In the genomic region with DNA sequence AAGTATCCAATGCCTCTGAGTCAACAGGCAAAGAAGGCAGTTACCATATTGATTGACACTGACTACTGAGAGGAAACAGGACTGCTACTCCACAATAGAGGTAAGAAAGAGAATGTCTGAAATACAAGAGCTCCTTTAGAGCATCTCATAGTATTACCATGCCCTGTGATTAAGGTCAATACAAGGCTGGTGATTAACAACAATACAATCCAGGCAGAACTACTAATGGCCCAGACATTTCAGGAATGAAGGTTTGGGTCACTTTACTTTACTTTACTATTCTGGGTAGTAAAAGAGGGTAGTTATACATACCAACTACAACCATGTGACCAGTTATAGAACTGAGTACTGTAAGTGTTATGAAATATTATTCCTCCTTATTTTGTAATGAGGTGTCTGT, we compare ENCODE assay signal across 1 cellular context.
A peak's percentile ranks its signal among the peaks of the same experiment; 100 is the strongest.
TF ChIP-seq lines count a peak whose summit lies in the region.

No MANE protein-coding gene starts in this region.

TF ChIP-seq in SK-N-SH, 30 proteins besides CTCF, POLR2A, EP300 and RAD21 (continued from another document):
- TF ChIP-seq REST (IDR thresholded peaks at IDR 0.05; ENCODE audit: low read depth, low read length) (no peak), TCF12 (IDR thresholded peaks at IDR 0.05) (peak; percentile 18; the same call in 1 of the 2 replicates), RXRA (IDR thresholded peaks at IDR 0.05; ENCODE audit: borderline replicate concordance, low read depth) (peak; percentile 43; the same call in 1 of the 2 replicates), CHD2 (IDR thresholded peaks at IDR 0.05; ENCODE audit: low read length, partially characterized antibody) (no peak), NFIC (IDR thresholded peaks at IDR 0.05; ENCODE audit: borderline replicate concordance) (no peak), PBX3 (IDR thresholded peaks at IDR 0.05) (peak; percentile 70), RCOR1 (IDR thresholded peaks at IDR 0.05; ENCODE audit: low read length) (no peak), FOSL2 (IDR thresholded peaks at IDR 0.05; ENCODE audit: borderline replicate concordance, low read depth) (peak; percentile 60; the same call in 1 of the 2 replicates), JUND (IDR thresholded peaks at IDR 0.05) (peak; percentile 70), FOXM1 (IDR thresholded peaks at IDR 0.05; ENCODE audit: low read depth) (no peak), GABPA (IDR thresholded peaks at IDR 0.05; ENCODE audit: low read depth) (no peak)
- TF ChIP-seq, protein P1, sequence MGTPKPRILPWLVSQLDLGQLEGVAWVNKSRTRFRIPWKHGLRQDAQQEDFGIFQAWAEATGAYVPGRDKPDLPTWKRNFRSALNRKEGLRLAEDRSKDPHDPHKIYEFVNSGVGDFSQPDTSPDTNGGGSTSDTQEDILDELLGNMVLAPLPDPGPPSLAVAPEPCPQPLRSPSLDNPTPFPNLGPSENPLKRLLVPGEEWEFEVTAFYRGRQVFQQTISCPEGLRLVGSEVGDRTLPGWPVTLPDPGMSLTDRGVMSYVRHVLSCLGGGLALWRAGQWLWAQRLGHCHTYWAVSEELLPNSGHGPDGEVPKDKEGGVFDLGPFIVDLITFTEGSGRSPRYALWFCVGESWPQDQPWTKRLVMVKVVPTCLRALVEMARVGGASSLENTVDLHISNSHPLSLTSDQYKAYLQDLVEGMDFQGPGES (IDR thresholded peaks at IDR 0.05; ENCODE audit: low read depth, low read length), result no peak
- TF ChIP-seq, protein P2, sequence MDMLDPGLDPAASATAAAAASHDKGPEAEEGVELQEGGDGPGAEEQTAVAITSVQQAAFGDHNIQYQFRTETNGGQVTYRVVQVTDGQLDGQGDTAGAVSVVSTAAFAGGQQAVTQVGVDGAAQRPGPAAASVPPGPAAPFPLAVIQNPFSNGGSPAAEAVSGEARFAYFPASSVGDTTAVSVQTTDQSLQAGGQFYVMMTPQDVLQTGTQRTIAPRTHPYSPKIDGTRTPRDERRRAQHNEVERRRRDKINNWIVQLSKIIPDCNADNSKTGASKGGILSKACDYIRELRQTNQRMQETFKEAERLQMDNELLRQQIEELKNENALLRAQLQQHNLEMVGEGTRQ (IDR thresholded peaks at IDR 0.05; ENCODE audit: borderline replicate concordance, low read depth, low read length), result no peak
